ENCODE assay signal across 8 cellular contexts in the genomic region with DNA sequence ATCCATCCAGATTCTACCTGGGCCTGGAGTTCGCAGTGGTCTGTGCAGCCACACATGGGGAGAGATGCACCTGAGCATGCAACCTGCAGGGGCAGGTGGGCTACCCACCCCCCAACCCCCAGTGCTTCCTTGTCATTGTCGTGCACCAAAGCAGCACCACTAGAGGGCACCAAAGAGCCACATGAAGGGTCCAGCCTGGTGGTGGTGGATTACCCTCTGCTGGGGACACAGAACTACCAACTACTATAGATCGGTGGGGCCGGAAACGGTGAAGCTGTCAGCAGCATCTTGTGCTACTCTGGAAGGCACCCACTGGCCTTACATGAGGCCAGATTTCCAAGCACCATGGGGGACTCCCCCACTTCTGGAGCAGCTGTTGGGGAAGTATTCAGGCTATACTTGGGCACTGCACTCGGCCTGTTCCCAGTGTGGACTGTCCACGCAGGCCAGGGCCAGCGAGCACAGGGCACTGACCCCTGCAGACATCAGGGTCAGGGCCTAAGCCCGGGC.
DNase-seq lines count a peak whose midpoint lies in the region; ATAC-seq, FAIRE-seq and TF ChIP-seq lines count a peak whose summit lies in the region.

No MANE protein-coding gene starts in this region.

- no peak overlapping the region for H3K27ac ChIP-seq in small intestine (ENCODE audit: low read depth in 1 of 2, low read length in 1 of 2)

- ATAC-seq in HG02885 (IDR thresholded peaks at IDR 0.05; ENCODE audit: poor library complexity, unreplicated experiment), result peak; percentile 66
- no peak for ATAC-seq in GM18519 (IDR thresholded peaks at IDR 0.05; ENCODE audit: low FRiP score, unreplicated experiment)

- FAIRE-seq in small intestine (lab: Jason Lieb, UNC), result no peak

- 30 to 34% (median 33%) methylated on average over 9 of the region's 9 CpGs for WGBS in small intestine, 3 donors

- H3K36me3 ChIP-seq in small intestine (ENCODE audit: control insufficient read depth in 2 of 2, insufficient read depth in 2 of 2, low read length in 2 of 2), result no peaks in the 10 kb centered on the region

- peak; percentile 37 for DNase-seq in GM12864 (ENCODE audit: low read depth)
- DNase-seq in NCI-H2107 (lab: John Stamatoyannopoulos, UW), result peak; percentile 51
- DNase-seq in T1000 (lab: John Stamatoyannopoulos, UW), result peak; percentile 36
- peak; percentile 67 for DNase-seq in astrocyte of the cerebellum (ENCODE audit: low read depth)
- peak; percentile 6 to 80 (median 48) for DNase-seq in hypothalamus (lab: John Stamatoyannopoulos, UW)
- peak; percentile 74 for DNase-seq in small intestine

- no peaks in the 10 kb centered on the region for H3K9me3 ChIP-seq in small intestine (ENCODE audit: control insufficient read depth, low read depth)

- in situ Hi-C loops in astrocyte of the cerebellum (cut with HindIII; ENCODE audit: low sequenced_read_pairs), result no loop called here

- H3K4me3 ChIP-seq in GM12864 (ENCODE audit: low read depth, low read length), result no peak overlapping the region
- H3K4me3 ChIP-seq in astrocyte of the cerebellum (ENCODE audit: low read depth, low read length), result no peak overlapping the region
- H3K4me3 ChIP-seq in small intestine (ENCODE audit: low read depth in 1 of 2, low read length in 2 of 2), result no peak overlapping the region

- H3K4me1 ChIP-seq in small intestine (ENCODE audit: control insufficient read depth in 2 of 2, insufficient read depth in 1 of 2, low read depth in 1 of 2, low read length in 1 of 2), result no peaks in the 10 kb centered on the region

- H3K27me3 ChIP-seq in small intestine (ENCODE audit: control insufficient read depth in 2 of 2, insufficient read depth in 2 of 2, low read length in 2 of 2), result no peaks in the 10 kb centered on the region

- TF ChIP-seq CTCF in GM12864 (IDR thresholded peaks at IDR 0.05; ENCODE audit: low read depth, low read length, missing control alignments) (peak; percentile 91), astrocyte of the cerebellum (IDR thresholded peaks at IDR 0.05; ENCODE audit: low read depth, low read length, missing control alignments) (peak; percentile 93)
